In the genomic region with DNA sequence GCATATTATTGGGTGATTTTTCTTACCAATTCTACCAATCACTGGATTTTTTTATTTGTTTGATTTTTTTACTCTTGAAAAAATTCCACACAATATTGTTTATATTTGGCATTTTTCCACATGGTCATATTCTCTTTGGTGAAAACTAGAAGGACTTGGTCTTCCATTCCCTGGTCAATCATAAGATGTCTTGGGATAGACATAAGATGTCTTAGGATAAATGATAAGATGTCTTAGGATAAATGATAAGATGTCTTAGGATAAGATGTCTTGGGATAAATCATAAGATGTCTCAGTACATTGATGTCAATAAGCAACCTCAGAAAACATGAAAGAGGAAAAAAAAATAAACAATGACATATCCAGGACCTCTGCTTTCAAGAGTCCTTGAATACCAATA, we compare ENCODE assay signal across 8 cellular contexts.
"Had no signal": no experiment of that assay in that cellular context is flagged by ENCODE, and none has a peak within 500 bp of the region (broad histone marks: within the 10 kb centered on the region; RNA-seq: fewer than 3 reads in every experiment).

No MANE protein-coding gene starts in this region.

- H3K4me3 ChIP-seq: GM12878 had no signal

- DNase-seq: GDM1, GF-D8 had no signal

- ATAC-seq: GM12878 had no signal

- FAIRE-seq: G401.6, GM12878, GM12891, GM12892, GM18507, GM19239 had no signal
